In genomic region chr2:66463206-66463605, GRCh38 we compare ENCODE assay signal across 15 cellular contexts. TPM values are rescaled to one million over a fixed set of nuclear protein-coding genes. Genes with fewer than 3 reads are reported as not detected.
"Had no signal": no experiment of that assay in that cellular context is flagged by ENCODE, and none has a peak within 500 bp of the region (broad histone marks: within the 10 kb centered on the region; RNA-seq: fewer than 3 reads in every experiment).

No MANE protein-coding gene starts in this region.

- H3K4me3 ChIP-seq: lung, right atrium auricular region, suprapubic skin had no signal

- ATAC-seq: activated naive CD4-positive, alpha-beta T cell treated with anti-CD3 and anti-CD28 coated beads, Interleukin-2, amount 50 U/mL, for 72 hours; esophagus mucosa; left colon; stimulated activated naive B cell treated with anti-CD40 and anti-IgM and Interleukin-4, amounts not matched to agents 10 μg/mL and 1 μg/mL and 100 μg/mL, for 72 hours had no signal

- H3K27ac ChIP-seq: brain microvascular endothelial cell, right atrium auricular region, suprapubic skin had no signal

- H3K27me3 ChIP-seq: brain microvascular endothelial cell, right atrium auricular region, suprapubic skin had no signal

- H3K9me3 ChIP-seq: right atrium auricular region, suprapubic skin had no signal

- H3K36me3 ChIP-seq: brain microvascular endothelial cell, right atrium auricular region had no signal

- DNase-seq: activated CD4-positive, alpha-beta T cell treated with anti-CD3 and anti-CD28 coated beads, Interleukin-2, amount 50 U/mL, for 4 hours; activated CD4-positive, CD25-positive, alpha-beta regulatory T cell treated with anti-CD3 and anti-CD28 coated beads, Interleukin-2, amount 50 U/mL, for 72 hours; activated effector memory CD4-positive, alpha-beta T cell treated with Interleukin-2 at 50 U/mL for 16 hours; activated T-cell treated with anti-CD3 and anti-CD28 coated beads, Interleukin-2, amount 50 U/mL, for 1 hour; amygdala; brain microvascular endothelial cell; head of caudate nucleus; left colon; stimulated activated CD4-positive, alpha-beta T cell treated with anti-CD3 and anti-CD28 coated beads, Interleukin-1b, Interleukin-23, amount 100 ng/mL, for 48 hours; stimulated activated naive B cell treated with anti-CD40 and anti-IgM and Interleukin-4, amounts not matched to agents 10 μg/mL and 1 μg/mL and 100 μg/mL, for 72 hours had no signal

- H3K4me1 ChIP-seq: suprapubic skin had no signal

RNA-seq across cellular contexts. Expression of gene MEIS1, which starts 28.3 kb away (rescaled TPM):
- total RNA-seq: activated naive CD4-positive, alpha-beta T cell treated with anti-CD3 and anti-CD28 coated beads, Interleukin-2, amount 50 U/mL, for 72 hours had no signal
